19 cellular contexts compared by ENCODE assay signal in the genomic region with DNA sequence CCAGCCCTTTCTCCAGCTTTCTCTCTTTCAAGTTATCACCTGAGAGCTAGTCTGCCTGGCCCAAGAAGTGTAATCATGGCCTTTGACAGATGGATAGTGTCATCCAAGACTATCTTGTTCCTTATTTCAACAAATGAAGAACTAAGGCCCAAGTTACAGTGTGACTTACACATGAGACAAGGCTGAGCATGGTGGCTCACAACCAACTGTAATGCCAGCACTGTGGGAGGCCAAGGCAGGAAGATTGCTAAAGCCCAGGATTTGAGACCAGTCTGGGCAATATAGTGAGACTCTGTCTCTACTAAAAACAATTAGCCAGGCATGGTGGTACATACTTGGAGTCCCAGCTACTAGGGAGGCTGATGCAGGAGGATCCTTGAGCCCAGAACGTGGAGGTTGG. TPM values are rescaled to one million over a fixed set of nuclear protein-coding genes. Genes with fewer than 3 reads are reported as not detected.
DNase-seq lines count a peak whose midpoint lies in the region; ATAC-seq, FAIRE-seq and TF ChIP-seq lines count a peak whose summit lies in the region.
"Had no signal": no experiment of that assay in that cellular context is flagged by ENCODE, and none has a peak within 500 bp of the region (broad histone marks: within the 10 kb centered on the region; RNA-seq: fewer than 3 reads in every experiment).

No MANE protein-coding gene starts in this region.

- 84 to 89% methylated on average over 1 of the region's 1 CpG for WGBS in pancreas, 2 donors

- H3K36me3 ChIP-seq in CD4-positive, CD25-positive, alpha-beta regulatory T cell (ENCODE audit: control insufficient read depth, insufficient read depth, low read length): peaks cover 3% of the 10 kb centered on the region
- H3K36me3 ChIP-seq in pancreas: no peaks in the 10 kb centered on the region

- no peak overlapping the region for H3K27ac ChIP-seq in CD4-positive, CD25-positive, alpha-beta regulatory T cell (ENCODE audit: insufficient read depth, low read length, poor library complexity, severe bottlenecking)
- H3K27ac ChIP-seq in pancreas (peak overlapping the region in 3 of 4 donors; percentile 1 to 96 (median 91)), foreskin keratinocyte (no peak overlapping the region)

- ATAC-seq in CD4-positive, CD25-positive, alpha-beta regulatory T cell (ENCODE audit: low read depth in 2 of 2): no peak
- ATAC-seq in pancreas: no peak
- ATAC-seq in HG02623 (IDR thresholded peaks at IDR 0.05; ENCODE audit: unreplicated experiment): no peak
- ATAC-seq in HG02970 (IDR thresholded peaks at IDR 0.05; ENCODE audit: low FRiP score, unreplicated experiment): no peak
- ATAC-seq in foreskin keratinocyte: no peak
- ATAC-seq: T-helper 17 cell had no signal

- intact Hi-C loops in pancreas (cut with DNase I): no loop called here

- no peak overlapping the region for H3K4me3 ChIP-seq in CD4-positive, CD25-positive, alpha-beta regulatory T cell (ENCODE audit: low read depth, low read length)
- H3K4me3 ChIP-seq in pancreas: no peak overlapping the region
- H3K4me3 ChIP-seq: esophagus muscularis mucosa had no signal

- DNase-seq in CD4-positive, CD25-positive, alpha-beta regulatory T cell: no peak
- DNase-seq in M059J (ENCODE audit: low read depth) (peak; percentile 26), endothelial cell (ENCODE audit: low spot score) (no peak), pancreas (no peak), SKM-1 (lab: John Stamatoyannopoulos, UW; ENCODE audit: unreplicated experiment) (no peak), foreskin keratinocyte (no peak)
- DNase-seq: activated CD4-positive, alpha-beta memory T cell treated with anti-CD3 and anti-CD28 coated beads, Interleukin-2, amount 10 ng/mL, durations not matched to agents 7 days and 5 days; activated naive CD4-positive, alpha-beta T cell treated with Interleukin-2 at 50 U/mL for 16 hours; CD4-positive, alpha-beta memory T cell; Karpas-422; NCI-H2107; stimulated activated CD4-positive, alpha-beta T cell treated with anti-CD3 and anti-CD28 coated beads, Interleukin-4, amount 100 ng/mL, for 1 hour; stimulated activated naive CD4-positive, alpha-beta T cell treated with Interleukin-2 at 50 U/mL for 16 hours; T-helper 17 cell had no signal

- peak overlapping the region in 2 of 3 donors; percentile 36 to 85 for H3K27ac Mint-ChIP-seq in CD4-positive, CD25-positive, alpha-beta regulatory T cell
- peak overlapping the region; percentile 83 for H3K27ac Mint-ChIP-seq in endothelial cell (ENCODE audit: unreplicated experiment)
- H3K27ac Mint-ChIP-seq: activated CD4-positive, alpha-beta memory T cell treated with anti-CD3 and anti-CD28 coated beads, Interleukin-2, amount 10 ng/mL, durations not matched to agents 7 days and 5 days; memory B cell had no signal

- no peaks in the 10 kb centered on the region for H3K9me3 Mint-ChIP-seq in CD4-positive, CD25-positive, alpha-beta regulatory T cell
- no peaks in the 10 kb centered on the region for H3K9me3 Mint-ChIP-seq in endothelial cell (ENCODE audit: unreplicated experiment)
- H3K9me3 Mint-ChIP-seq: activated CD4-positive, alpha-beta memory T cell treated with anti-CD3 and anti-CD28 coated beads, Interleukin-2, amount 10 ng/mL, durations not matched to agents 7 days and 5 days; central memory CD8-positive, alpha-beta T cell; memory B cell had no signal

- H3K27me3 ChIP-seq in CD4-positive, CD25-positive, alpha-beta regulatory T cell (ENCODE audit: control insufficient read depth, insufficient read depth, low read length): no peaks in the 10 kb centered on the region
- H3K27me3 ChIP-seq in pancreas (no peaks in the 10 kb centered on the region), foreskin keratinocyte (no peaks in the 10 kb centered on the region)
- H3K27me3 ChIP-seq: esophagus muscularis mucosa had no signal

- H3K4me3 Mint-ChIP-seq in CD4-positive, CD25-positive, alpha-beta regulatory T cell: peak overlapping the region in 2 of 4 donors; percentile 36 to 47
- H3K4me3 Mint-ChIP-seq in endothelial cell (ENCODE audit: unreplicated experiment): no peak overlapping the region
- H3K4me3 Mint-ChIP-seq: activated CD4-positive, alpha-beta memory T cell treated with anti-CD3 and anti-CD28 coated beads, Interleukin-2, amount 10 ng/mL, durations not matched to agents 7 days and 5 days; central memory CD8-positive, alpha-beta T cell; memory B cell had no signal

- no peak for FAIRE-seq in pancreas (lab: Jason Lieb, UNC)

- H3K27me3 Mint-ChIP-seq in CD4-positive, CD25-positive, alpha-beta regulatory T cell: no peaks in the 10 kb centered on the region
- H3K27me3 Mint-ChIP-seq in endothelial cell (ENCODE audit: unreplicated experiment): peaks cover 7% of the 10 kb centered on the region
- H3K27me3 Mint-ChIP-seq: activated CD4-positive, alpha-beta memory T cell treated with anti-CD3 and anti-CD28 coated beads, Interleukin-2, amount 10 ng/mL, durations not matched to agents 7 days and 5 days; CD4-positive, alpha-beta memory T cell; central memory CD8-positive, alpha-beta T cell; memory B cell; T-helper 17 cell had no signal

- TF ChIP-seq CTCF in endothelial cell (IDR thresholded peaks at IDR 0.05; ENCODE audit: unreplicated experiment) (no peak), pancreas (IDR thresholded peaks at IDR 0.05) (no peak), foreskin keratinocyte (conservative IDR thresholded peaks at IDR 0.05) (no peak)

- peaks cover 17% of the 10 kb centered on the region for H3K4me1 ChIP-seq in CD4-positive, CD25-positive, alpha-beta regulatory T cell (ENCODE audit: control insufficient read depth, insufficient read depth, low read length, poor library complexity, severe bottlenecking)
- H3K4me1 ChIP-seq in pancreas (peaks cover 13 to 20% (median 19%) of the 10 kb centered on the region in 3 donors), foreskin keratinocyte (peaks cover 30% of the 10 kb centered on the region)

- no peaks in the 10 kb centered on the region for H3K9me3 ChIP-seq in CD4-positive, CD25-positive, alpha-beta regulatory T cell (ENCODE audit: control insufficient read depth in 2 of 2, low read length in 2 of 2)
- no peaks in the 10 kb centered on the region for H3K9me3 ChIP-seq in pancreas
- H3K9me3 ChIP-seq: esophagus muscularis mucosa had no signal

- no peaks in the 10 kb centered on the region for H3K36me3 Mint-ChIP-seq in CD4-positive, CD25-positive, alpha-beta regulatory T cell
- H3K36me3 Mint-ChIP-seq in endothelial cell (ENCODE audit: low read depth, unreplicated experiment): peaks cover 5% of the 10 kb centered on the region
- H3K36me3 Mint-ChIP-seq: memory B cell had no signal

- peaks cover 6 to 24% (median 10%) of the 10 kb centered on the region in 4 donors for H3K4me1 Mint-ChIP-seq in CD4-positive, CD25-positive, alpha-beta regulatory T cell
- H3K4me1 Mint-ChIP-seq in endothelial cell (ENCODE audit: unreplicated experiment): peaks cover 19% of the 10 kb centered on the region

RNA-seq across cellular contexts. Expression of a gene that starts 3.7 kb away (rescaled TPM):
- total RNA-seq in CD4-positive, CD25-positive, alpha-beta regulatory T cell: 112 TPM
- 10 to 100 TPM; 19.9 to 26.6 (median 23.0) TPM for polyA plus RNA-seq in CD4-positive, CD25-positive, alpha-beta regulatory T cell
- total RNA-seq in M059J (2014; rRNA removed; shearing (Covaris generic)): 60.4 and 97.9 TPM in 2 replicates
- total RNA-seq in endothelial cell (ENCODE audit: unreplicated experiment) (71.5 TPM), pancreas (10 to 100 TPM; 26.8 to 42.2 (median 30.6) TPM), foreskin keratinocyte (195 and 210 TPM in 2 replicates)
- polyA plus RNA-seq in pancreas (10 to 100 TPM; 68.2 to 87.9 TPM), foreskin keratinocyte (180 and 182 TPM in 2 replicates)

RNA-seq across cellular contexts. Expression of a gene that starts 11.6 kb away (rescaled TPM):
- 39.3 TPM for total RNA-seq in CD4-positive, CD25-positive, alpha-beta regulatory T cell
- 1 to 10 TPM in 3 of 4 donors, under 1 TPM in 1; 1.00 to 1.3 (median 1.3) TPM for polyA plus RNA-seq in CD4-positive, CD25-positive, alpha-beta regulatory T cell
- 19.2 and 36.5 TPM in 2 replicates for total RNA-seq in M059J (2014; rRNA removed; shearing (Covaris generic))
- total RNA-seq in endothelial cell (ENCODE audit: unreplicated experiment): 69.2 TPM
- 10 to 100 TPM; 20.9 to 46.8 (median 27.0) TPM for total RNA-seq in pancreas
- 10 to 100 TPM; 24.7 to 36.3 TPM for polyA plus RNA-seq in pancreas
- 82.6 and 89.4 TPM in 2 replicates for total RNA-seq in foreskin keratinocyte
- 35.3 and 37.7 TPM in 2 replicates for polyA plus RNA-seq in foreskin keratinocyte

RNA-seq across cellular contexts. Expression of a gene that starts 49.0 kb away (rescaled TPM):
- total RNA-seq in CD4-positive, CD25-positive, alpha-beta regulatory T cell: 1.2 TPM
- polyA plus RNA-seq in CD4-positive, CD25-positive, alpha-beta regulatory T cell: under 1 TPM; 0.22 to 0.58 (median 0.51) TPM
- not detected in 2 replicates for total RNA-seq in M059J (2014; rRNA removed; shearing (Covaris generic))
- total RNA-seq in endothelial cell (ENCODE audit: unreplicated experiment): 1.2 TPM
- 1 to 10 TPM in 5 of 6 donors, under 1 TPM in 1; 0.95 to 3.1 (median 1.6) TPM for total RNA-seq in pancreas
- 1 to 10 TPM; 4.5 to 4.9 TPM for polyA plus RNA-seq in pancreas
- 0.82 and 0.99 TPM in 2 replicates for total RNA-seq in foreskin keratinocyte
- polyA plus RNA-seq in foreskin keratinocyte: 0.96 and 1.1 TPM in 2 replicates

Comparison
In these comparisons a context has a peak if more than half of its experiments do, and no peak if none do; other contexts are left out.
1. H3K27ac ChIP-seq: peak in pancreas (3 of 4); none in CD4-positive, CD25-positive, alpha-beta regulatory T cell (single experiment) and foreskin keratinocyte (single experiment).